ENCODE assay signal across 8 cellular contexts in the genomic region with DNA sequence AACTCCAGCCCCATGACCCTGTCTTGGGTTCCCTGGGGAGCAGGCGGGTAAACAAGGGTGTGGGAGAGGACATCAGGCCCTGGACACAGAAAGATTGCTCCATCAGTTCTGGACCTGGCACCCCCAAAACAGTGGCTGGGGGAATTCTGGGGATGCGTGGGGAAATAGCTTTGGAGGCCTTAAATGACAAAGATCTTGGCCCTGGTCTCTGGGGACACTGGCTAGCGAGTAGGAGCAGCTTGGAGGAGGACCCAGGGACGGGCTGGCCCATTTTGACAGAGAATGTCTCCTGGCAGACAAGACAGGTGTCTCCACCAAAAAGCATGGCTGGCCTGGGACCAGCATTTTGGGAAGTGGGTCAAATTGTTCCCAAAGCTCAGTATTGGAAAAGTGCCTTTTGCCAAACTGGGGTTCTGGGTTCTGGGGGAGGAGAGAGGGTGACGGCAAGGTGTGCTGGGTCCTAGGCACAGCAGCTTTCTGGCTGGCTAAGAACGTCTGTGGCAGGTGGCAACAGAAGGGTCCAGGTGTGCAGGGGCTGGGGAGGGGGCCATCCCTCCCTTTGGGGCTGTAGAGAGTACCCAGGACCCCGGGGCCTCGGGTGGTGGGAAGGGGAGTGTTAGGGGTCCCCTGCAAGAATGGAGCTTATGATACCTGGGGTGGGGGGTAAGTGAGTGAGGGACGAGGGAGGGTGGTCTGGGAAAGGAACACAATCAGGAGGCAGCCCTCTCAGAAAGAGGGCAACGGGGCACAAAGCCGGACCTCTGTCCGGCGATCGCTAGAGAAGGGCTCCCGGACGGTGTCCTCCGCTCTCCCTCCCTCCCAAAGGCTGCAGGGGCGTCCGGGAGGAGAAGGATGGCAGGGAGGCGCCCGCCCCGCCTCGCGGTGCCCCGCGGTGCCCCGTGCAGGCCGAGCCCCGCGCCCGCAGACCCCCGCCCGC. TPM values are rescaled to one million over a fixed set of nuclear protein-coding genes. Genes with fewer than 3 reads are reported as not detected.
DNase-seq lines count a peak whose midpoint lies in the region; ATAC-seq and TF ChIP-seq lines count a peak whose summit lies in the region.

No MANE protein-coding gene starts in this region.

- no peaks in the 10 kb centered on the region for H3K9me3 ChIP-seq in BE2C
- H3K9me3 ChIP-seq in GM23248 (ENCODE audit: low read depth) = no peaks in the 10 kb centered on the region
- H3K9me3 ChIP-seq in iPS-15b (ENCODE audit: control insufficient read depth, insufficient read depth, low read length) = no peaks in the 10 kb centered on the region

- no peak for TF ChIP-seq CTCF in BE2C (IDR thresholded peaks at IDR 0.05; ENCODE audit: low read depth, low read length)
- no peak for TF ChIP-seq CTCF in RWPE1 (conservative IDR thresholded peaks at IDR 0.05; ENCODE audit: low read depth)

- H3K9me3 Mint-ChIP-seq in activated CD8-positive, alpha-beta T cell treated with anti-CD3 and anti-CD28 coated beads, Interleukin-2, amount 10 ng/mL, durations not matched to agents 7 days and 5 days (ENCODE audit: insufficient read depth) = no peaks in the 10 kb centered on the region

- H3K9me2 ChIP-seq in GM23248 (ENCODE audit: insufficient read depth) = no peaks in the 10 kb centered on the region

- H3K27me3 Mint-ChIP-seq in activated CD8-positive, alpha-beta T cell treated with anti-CD3 and anti-CD28 coated beads, Interleukin-2, amount 10 ng/mL, durations not matched to agents 7 days and 5 days (ENCODE audit: low read depth) = peaks cover 37% of the 10 kb centered on the region

- no peaks in the 10 kb centered on the region for H3K4me1 ChIP-seq in BE2C
- H3K4me1 ChIP-seq in GM23248 (ENCODE audit: insufficient read depth) = no peaks in the 10 kb centered on the region
- H3K4me1 ChIP-seq in iPS-15b (ENCODE audit: control insufficient read depth, insufficient read depth, low read length) = peaks cover 2% of the 10 kb centered on the region

- no peaks in the 10 kb centered on the region for H4K20me1 ChIP-seq in GM23248 (ENCODE audit: insufficient read depth)

- peak; percentile 4 for ATAC-seq in activated CD8-positive, alpha-beta T cell treated with anti-CD3 and anti-CD28 coated beads, Interleukin-2, amount 10 ng/mL, durations not matched to agents 7 days and 5 days
- peak; percentile 5 for ATAC-seq in stimulated activated naive CD8-positive, alpha-beta T cell treated with anti-CD3 and anti-CD28 coated beads, Interleukin-15, Interleukin-2, amounts not matched to agents 100 U/mL and 50 U/mL, for 24 hours

- no peaks in the 10 kb centered on the region for H3K36me3 Mint-ChIP-seq in activated CD8-positive, alpha-beta T cell treated with anti-CD3 and anti-CD28 coated beads, Interleukin-2, amount 10 ng/mL, durations not matched to agents 7 days and 5 days (ENCODE audit: low read depth)

- H2AFZ ChIP-seq in GM23248 = no peak overlapping the region

- peak overlapping the region; percentile 37 for H3K4me2 ChIP-seq in GM23248 (ENCODE audit: unreplicated experiment)

- H3K27ac ChIP-seq in GM23248 = no peak overlapping the region
- no peak overlapping the region for H3K27ac ChIP-seq in RWPE1

- no peaks in the 10 kb centered on the region for H3K79me2 ChIP-seq in GM23248 (ENCODE audit: insufficient read depth)

- peak overlapping the region; percentile 60 for H3K4me3 Mint-ChIP-seq in activated CD8-positive, alpha-beta T cell treated with anti-CD3 and anti-CD28 coated beads, Interleukin-2, amount 10 ng/mL, durations not matched to agents 7 days and 5 days

- CTCF ChIA-PET in activated CD8-positive, alpha-beta T cell treated with anti-CD3 and anti-CD28 coated beads, Interleukin-2, amount 10 ng/mL, durations not matched to agents 7 days and 5 days (lab: Charles Lee) = no interaction called here
- CTCF ChIA-PET in RWPE1 (lab: Yijun Ruan, JAX) = interaction anchor here (0.6 to 1.5 kb wide), 4 partner anchors 15 to 254 kb away, joined by 3 to 4 read pairs (median 4); no protein-coding TSS in a partner anchor

- peak overlapping the region; percentile 41 for H3K4me3 ChIP-seq in BE2C (ENCODE audit: low read depth, low read length)
- peak overlapping the region; percentile 43; the same call in 1 of the 2 replicates for H3K4me3 ChIP-seq in GM23248
- peak overlapping the region; percentile 63 for H3K4me3 ChIP-seq in iPS-15b (ENCODE audit: low read depth, low read length)

- DNase-seq in BE2C (no peak), GM23248 (no peak), LoVo (ENCODE audit: low spot score) (no peak), RWPE1 (ENCODE audit: low spot score) (no peak), pons (ENCODE audit: low spot score) (no peak)
- DNase-seq in activated CD8-positive, alpha-beta T cell treated with anti-CD3 and anti-CD28 coated beads, Interleukin-2, amount 10 ng/mL, durations not matched to agents 7 days and 5 days = no peak
- no peak for DNase-seq in stimulated activated naive CD8-positive, alpha-beta T cell treated with anti-CD3 and anti-CD28 coated beads, Interleukin-15, Interleukin-2, amounts not matched to agents 100 U/mL and 50 U/mL, for 24 hours

- H3K27me3 ChIP-seq in BE2C = peaks cover 25% of the 10 kb centered on the region
- H3K27me3 ChIP-seq in GM23248 (replicated peaks; ENCODE audit: insufficient read depth) = peaks cover 62% of the 10 kb centered on the region
- peaks cover 22% of the 10 kb centered on the region for H3K27me3 ChIP-seq in iPS-15b (ENCODE audit: control insufficient read depth, insufficient read depth, low read length)

- H3K36me3 ChIP-seq in BE2C = no peaks in the 10 kb centered on the region
- no peaks in the 10 kb centered on the region for H3K36me3 ChIP-seq in GM23248 (ENCODE audit: low read depth)
- H3K36me3 ChIP-seq in iPS-15b (ENCODE audit: control insufficient read depth, insufficient read depth, low read length) = no peaks in the 10 kb centered on the region

- in situ Hi-C loops in GM23248 (cut with MboI) = no loop called here

- H3F3A ChIP-seq in GM23248 (ENCODE audit: insufficient read depth) = no peaks in the 10 kb centered on the region

- peaks cover 15% of the 10 kb centered on the region for H3K4me1 Mint-ChIP-seq in activated CD8-positive, alpha-beta T cell treated with anti-CD3 and anti-CD28 coated beads, Interleukin-2, amount 10 ng/mL, durations not matched to agents 7 days and 5 days (ENCODE audit: low read depth)

- H3K27ac Mint-ChIP-seq in activated CD8-positive, alpha-beta T cell treated with anti-CD3 and anti-CD28 coated beads, Interleukin-2, amount 10 ng/mL, durations not matched to agents 7 days and 5 days = no peak overlapping the region

- H3K9ac ChIP-seq in GM23248 (no peak overlapping the region), iPS-15b (ENCODE audit: low read depth, low read length) (no peak overlapping the region)

- POLR2A ChIA-PET in activated CD8-positive, alpha-beta T cell treated with anti-CD3 and anti-CD28 coated beads, Interleukin-2, amount 10 ng/mL, durations not matched to agents 7 days and 5 days (lab: Charles Lee) = interaction anchor here (1.0 kb wide), 1 partner anchor 10 kb away, joined by 5 read pairs; no protein-coding TSS in a partner anchor
- POLR2A ChIA-PET in RWPE1 (lab: Yijun Ruan, JAX; ENCODE audit: low non-redundant PET) = no interaction called here

- WGBS in GM23248 (ENCODE audit: low coverage in 1 of 2, low lambda C conversion rate in 2 of 2, missing lambda C conversion rate in 2 of 2), 2 experiments = 18 to 25% methylated on average over 10 to 17 of the region's 33 CpGs

RNA-seq across cellular contexts. Expression of a gene that starts 0.6 kb away (rescaled TPM):
- 0.66 TPM for polyA plus RNA-seq in BE2C (2012; ENCODE audit: insufficient read depth, insufficient read length, low read depth)
- not detected in 2 replicates for total RNA-seq in GM23248 (2014; rRNA removed; shearing (Covaris generic))
- polyA plus RNA-seq in GM23248 (2016; fragmentation: Nextera tagmentation; extraction: Ambion mirVana) = not detected in 2 replicates
- total RNA-seq in activated CD8-positive, alpha-beta T cell treated with anti-CD3 and anti-CD28 coated beads, Interleukin-2, amount 10 ng/mL, durations not matched to agents 7 days and 5 days = under 1 TPM; 0.78 to 0.84 TPM
